Comparison of ENCODE assay signal across 15 cellular contexts in the genomic region with DNA sequence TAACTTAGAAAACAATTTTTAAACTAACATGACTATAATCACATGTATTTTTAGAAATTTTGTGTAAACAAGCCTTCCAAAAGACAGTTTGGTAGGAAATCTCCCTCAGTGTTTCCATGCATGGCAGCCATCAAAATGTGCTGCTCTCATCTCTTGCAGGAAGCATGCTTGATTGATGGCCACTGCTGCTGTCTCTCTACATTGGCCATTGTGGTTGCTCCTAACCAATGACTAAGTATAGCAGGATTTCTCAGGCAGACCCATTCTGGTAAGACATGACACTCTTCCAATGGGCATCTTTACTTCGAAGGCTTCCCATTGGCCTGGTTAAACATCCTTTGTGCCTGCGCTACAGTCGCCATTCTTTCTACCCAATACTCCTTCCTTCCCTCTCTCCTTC.
A peak's percentile ranks its signal among the peaks of the same experiment; 100 is the strongest.
DNase-seq lines count a peak whose midpoint lies in the region; ATAC-seq and TF ChIP-seq lines count a peak whose summit lies in the region.
"Had no signal": no experiment of that assay in that cellular context is flagged by ENCODE, and none has a peak within 500 bp of the region (broad histone marks: within the 10 kb centered on the region; RNA-seq: fewer than 3 reads in every experiment).

No MANE protein-coding gene starts in this region.

- no peak overlapping the region for H2BK120ac ChIP-seq in trophoblast cell (ENCODE audit: insufficient read depth, low read length, poor library complexity)

- WGBS in trophoblast cell (ENCODE audit: extremely low coverage, insufficient coverage, insufficient read length): no CpG with 5 or more reads among the region's 3 CpGs

- H3K79me1 ChIP-seq in trophoblast cell (ENCODE audit: low read length): no peaks in the 10 kb centered on the region

- H4K8ac ChIP-seq in trophoblast cell (ENCODE audit: low read depth, low read length): no peak overlapping the region

- H3K4ac ChIP-seq in trophoblast cell (ENCODE audit: low read depth, low read length): no peak overlapping the region

- no peak overlapping the region for H3K27ac ChIP-seq in trophoblast cell (ENCODE audit: low read depth, low read length)
- H3K27ac ChIP-seq: GM23248 had no signal

- H3K4me1 ChIP-seq in Loucy (ENCODE audit: insufficient read depth, low read length, poor library complexity, severe bottlenecking) (peaks cover 28% of the 10 kb centered on the region), trophoblast cell (ENCODE audit: control insufficient read depth in 1 of 2, insufficient read depth in 2 of 2, low read length in 2 of 2) (peaks cover 0 to 2% of the 10 kb centered on the region in 2 experiments)

- H3K79me2 ChIP-seq in Loucy (ENCODE audit: insufficient read depth, low read length) (no peaks in the 10 kb centered on the region), trophoblast cell (ENCODE audit: control insufficient read depth, insufficient read depth, low read length, poor library complexity) (no peaks in the 10 kb centered on the region)

- H3K9me2 ChIP-seq in Loucy (replicated peaks; ENCODE audit: low read depth, low read length): no peaks in the 10 kb centered on the region

- H3K9ac ChIP-seq in Loucy (ENCODE audit: low read depth, low read length, poor library complexity, severe bottlenecking): no peak overlapping the region
- no peak overlapping the region for H3K9ac ChIP-seq in trophoblast cell (ENCODE audit: low read length)
- H3K9ac ChIP-seq: GM23248 had no signal

- H3K4me3 ChIP-seq in Loucy (ENCODE audit: low read length, poor library complexity, severe bottlenecking) (no peak overlapping the region), trophoblast cell (ENCODE audit: low read depth, low read length) (no peak overlapping the region)
- H3K4me3 ChIP-seq: GM23248 had no signal

- no peaks in the 10 kb centered on the region for H4K20me1 ChIP-seq in Loucy (ENCODE audit: insufficient read depth, low read length, poor library complexity, severe bottlenecking)

- ATAC-seq in SK-N-SH treated with all-trans-retinoic acid at 6 μM for 48 hours: no peak

- H3K4me2 ChIP-seq in Loucy (ENCODE audit: low read depth, low read length, poor library complexity, severe bottlenecking) (no peak overlapping the region), trophoblast cell (ENCODE audit: low read length) (no peak overlapping the region)

- no peaks in the 10 kb centered on the region for H3K9me3 ChIP-seq in Loucy (ENCODE audit: insufficient read depth, low read depth, low read length)
- no peaks in the 10 kb centered on the region for H3K9me3 ChIP-seq in trophoblast cell (ENCODE audit: insufficient read depth, low read depth, low read length)

- H3K36me3 ChIP-seq in Loucy (ENCODE audit: insufficient read depth, low read length) (no peaks in the 10 kb centered on the region), trophoblast cell (ENCODE audit: control insufficient read depth in 1 of 2, insufficient read depth in 2 of 2, low read length in 2 of 2) (no peaks in the 10 kb centered on the region)

- no peak overlapping the region for H4K91ac ChIP-seq in trophoblast cell (ENCODE audit: low read depth, low read length)

- DNase-seq in GDM1 (lab: John Stamatoyannopoulos, UW) (peak; percentile 18), kidney tubule cell (ENCODE audit: low spot score) (peak; percentile 35), DMS114 treated with DMSO at 0.1 percent for 48 hours (lab: John Stamatoyannopoulos, UW; ENCODE audit: unreplicated experiment) (no peak), NCI-H1417 treated with DMSO at 0.1 percent for 48 hours (lab: John Stamatoyannopoulos, UW) (no peak), trophoblast cell (no peak)
- DNase-seq: CD4-positive, alpha-beta T cell; CD8-positive, alpha-beta memory T cell; DMS 273 treated with DMSO at 0.1 percent for 48 hours; DMS53; DMS79 treated with DMSO at 0.1 percent for 48 hours; GM23248; H7; HCEC 1CT had no signal

- no peak overlapping the region for H3K23ac ChIP-seq in trophoblast cell (ENCODE audit: low read length)

- H2AFZ ChIP-seq in Loucy (ENCODE audit: low read length) (0 out of 2 replicates have a peak overlapping the region, but pooled peaks have one; percentile 0), trophoblast cell (ENCODE audit: insufficient read depth, low read length, poor library complexity) (no peak overlapping the region)
- H2AFZ ChIP-seq: GM23248 had no signal

- H2BK5ac ChIP-seq in trophoblast cell (ENCODE audit: low read depth, low read length, poor library complexity): no peak overlapping the region

- H2BK12ac ChIP-seq in trophoblast cell (ENCODE audit: low read length): no peak overlapping the region

- TF ChIP-seq CTCF in Loucy (conservative IDR thresholded peaks at IDR 0.05; ENCODE audit: low read length): no peak

- no peak overlapping the region for H3K18ac ChIP-seq in trophoblast cell (ENCODE audit: low read length)

- no peak overlapping the region for H3K14ac ChIP-seq in trophoblast cell (ENCODE audit: low read length)

- H4K12ac ChIP-seq in trophoblast cell (ENCODE audit: low read depth, low read length): no peak overlapping the region

- no peaks in the 10 kb centered on the region for H3F3A ChIP-seq in Loucy (ENCODE audit: low read depth)

- no peaks in the 10 kb centered on the region for H3K27me3 ChIP-seq in Loucy (ENCODE audit: insufficient read depth, low read length, poor library complexity, severe bottlenecking)
- no peaks in the 10 kb centered on the region for H3K27me3 ChIP-seq in trophoblast cell (ENCODE audit: insufficient read depth, low read length)

- no peak overlapping the region for H2AK5ac ChIP-seq in trophoblast cell (ENCODE audit: low read length)

TF ChIP-seq in SK-N-SH treated with all-trans-retinoic acid at 6 μM for 48 hours, 23 proteins besides CTCF, POLR2A, EP300 and RAD21 (continues in another document):
- TF ChIP-seq GLIS3 (CRISPR knock-in tag; IDR thresholded peaks at IDR 0.05) (no peak), RARB (CRISPR knock-in tag; IDR thresholded peaks at IDR 0.05) (no peak), ZFP3 (CRISPR knock-in tag; IDR thresholded peaks at IDR 0.05) (no peak), PPARA (CRISPR knock-in tag; IDR thresholded peaks at IDR 0.05; ENCODE audit: borderline replicate concordance) (no peak), SNAI2 (CRISPR knock-in tag; IDR thresholded peaks at IDR 0.05) (no peak), ESRRG (CRISPR knock-in tag; IDR thresholded peaks at IDR 0.05) (no peak), OSR1 (CRISPR knock-in tag; IDR thresholded peaks at IDR 0.05) (no peak), ZNF565 (CRISPR knock-in tag; conservative IDR thresholded peaks at IDR 0.05; ENCODE audit: low read depth) (no peak), TSHZ2 (CRISPR knock-in tag; IDR thresholded peaks at IDR 0.05) (no peak), PATZ1 (CRISPR knock-in tag; IDR thresholded peaks at IDR 0.05; ENCODE audit: borderline replicate concordance) (no peak), CSDC2 (CRISPR knock-in tag; IDR thresholded peaks at IDR 0.05) (no peak)
- TF ChIP-seq, protein P1, sequence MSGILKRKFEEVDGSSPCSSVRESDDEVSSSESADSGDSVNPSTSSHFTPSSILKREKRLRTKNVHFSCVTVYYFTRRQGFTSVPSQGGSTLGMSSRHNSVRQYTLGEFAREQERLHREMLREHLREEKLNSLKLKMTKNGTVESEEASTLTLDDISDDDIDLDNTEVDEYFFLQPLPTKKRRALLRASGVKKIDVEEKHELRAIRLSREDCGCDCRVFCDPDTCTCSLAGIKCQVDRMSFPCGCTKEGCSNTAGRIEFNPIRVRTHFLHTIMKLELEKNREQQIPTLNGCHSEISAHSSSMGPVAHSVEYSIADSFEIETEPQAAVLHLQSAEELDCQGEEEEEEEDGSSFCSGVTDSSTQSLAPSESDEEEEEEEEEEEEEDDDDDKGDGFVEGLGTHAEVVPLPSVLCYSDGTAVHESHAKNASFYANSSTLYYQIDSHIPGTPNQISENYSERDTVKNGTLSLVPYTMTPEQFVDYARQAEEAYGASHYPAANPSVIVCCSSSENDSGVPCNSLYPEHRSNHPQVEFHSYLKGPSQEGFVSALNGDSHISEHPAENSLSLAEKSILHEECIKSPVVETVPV (CRISPR knock-in tag; IDR thresholded peaks at IDR 0.05): no peak

Comparison
In these comparisons a context has a peak if more than half of its experiments do, and no peak if none do; other contexts are left out.
1. DNase-seq: peak in GDM1 (single experiment) and kidney tubule cell (single experiment); none in DMS114 treated with DMSO at 0.1 percent for 48 hours (single experiment), NCI-H1417 treated with DMSO at 0.1 percent for 48 hours (single experiment) and trophoblast cell (0 of 2).